In genomic region chr1:230087034-230087721, GRCh38 we compare ENCODE assay signal across 12 cellular contexts. TPM values are rescaled to one million over a fixed set of nuclear protein-coding genes. Genes with fewer than 3 reads are reported as not detected.
A peak's percentile ranks its signal among the peaks of the same experiment; 100 is the strongest.
DNase-seq lines count a peak whose midpoint lies in the region; ATAC-seq and TF ChIP-seq lines count a peak whose summit lies in the region.
"Had no signal": no experiment of that assay in that cellular context is flagged by ENCODE, and none has a peak within 500 bp of the region (broad histone marks: within the 10 kb centered on the region; RNA-seq: fewer than 3 reads in every experiment).

No MANE protein-coding gene starts in this region.

- H4K20me1 ChIP-seq in hepatocyte (ENCODE audit: insufficient read depth, poor library complexity, severe bottlenecking), result peaks cover 18% of the 10 kb centered on the region

- H2AFZ ChIP-seq in hepatocyte, result no peak overlapping the region

- TF ChIP-seq POLR2A in uterus (IDR thresholded peaks at IDR 0.05) (no peak), erythroblast (IDR thresholded peaks at IDR 0.05; ENCODE audit: low read length) (no peak)

- H3K36me3 ChIP-seq in A673 (ENCODE audit: insufficient read depth, low read length, poor library complexity, severe bottlenecking) (no peaks in the 10 kb centered on the region), hepatocyte (replicated peaks; ENCODE audit: insufficient read depth, low read depth) (no peaks in the 10 kb centered on the region), uterus (no peaks in the 10 kb centered on the region)

- no peak overlapping the region for H3K27ac ChIP-seq in A673 (ENCODE audit: low read depth, low read length, poor library complexity, severe bottlenecking)
- H3K27ac ChIP-seq in hepatocyte, result no peak overlapping the region
- no peak overlapping the region for H3K27ac ChIP-seq in uterus

- ATAC-seq in GM21515 (IDR thresholded peaks at IDR 0.05; ENCODE audit: unreplicated experiment), result no peak
- ATAC-seq: activated CD8-positive, alpha-beta T cell treated with anti-CD3 and anti-CD28 coated beads for 36 hours; natural killer cell had no signal

- H3K4me3 ChIP-seq in A673 (ENCODE audit: low read depth, low read length, poor library complexity, severe bottlenecking) (no peak overlapping the region), hepatocyte (no peak overlapping the region), uterus (no peak overlapping the region)

- peaks cover 88% of the 10 kb centered on the region for H3K79me2 ChIP-seq in hepatocyte

- H3K9me2 ChIP-seq in hepatocyte (replicated peaks; ENCODE audit: insufficient read depth), result no peaks in the 10 kb centered on the region

- POLR2A ChIA-PET in A673 (lab: Charles Lee; ENCODE audit: low non-redundant PET), result no interaction called here

- 90% methylated on average over 11 of the region's 11 CpGs for WGBS in hepatocyte (ENCODE audit: low lambda C conversion rate, missing lambda C conversion rate)

- CTCF ChIA-PET in A673 (lab: Charles Lee), result interaction anchor here (1.2 kb wide), 1 partner anchor 193 kb away, joined by 3 read pairs; no protein-coding TSS in a partner anchor

- BruUV-seq in A673 (replicated peaks; lab: Mats Ljungman, UMichigan), result no TSS peak

- intact Hi-C loops in A673 (cut with micrococcal nuclease; ENCODE audit: unreplicated experiment), result no loop called here
- intact Hi-C loops in uterus (cut with DNase I; ENCODE audit: low total_unique reads), result no loop called here

- no peak overlapping the region for H3K4me2 ChIP-seq in hepatocyte

- H3K9me3 ChIP-seq in A673 (ENCODE audit: low read depth, low read length, poor library complexity, severe bottlenecking) (no peaks in the 10 kb centered on the region), hepatocyte (ENCODE audit: low read depth) (no peaks in the 10 kb centered on the region), uterus (no peaks in the 10 kb centered on the region)

- H3K27me3 ChIP-seq in A673 (replicated peaks; ENCODE audit: insufficient read depth, low read depth, low read length, poor library complexity) (no peaks in the 10 kb centered on the region), hepatocyte (no peaks in the 10 kb centered on the region), uterus (no peaks in the 10 kb centered on the region)

- H3K4me1 ChIP-seq in A673 (ENCODE audit: insufficient read depth, low read length, poor library complexity, severe bottlenecking), result peaks cover 49% of the 10 kb centered on the region
- H3K4me1 ChIP-seq in hepatocyte (ENCODE audit: insufficient read depth), result peaks cover 39% of the 10 kb centered on the region
- H3K4me1 ChIP-seq in uterus, result no peaks in the 10 kb centered on the region

- TF ChIP-seq CTCF in A673 (conservative IDR thresholded peaks at IDR 0.05; ENCODE audit: low read depth, low read length), result no peak
- TF ChIP-seq CTCF in hepatocyte (IDR thresholded peaks at IDR 0.05; ENCODE audit: poor library complexity), result no peak
- TF ChIP-seq CTCF in uterus (IDR thresholded peaks at IDR 0.05), result no peak

- DNase-seq in A673 (ENCODE audit: low spot score) (peak; percentile 32), GF-D8 (lab: John Stamatoyannopoulos, UW) (peak; percentile 81), OCI-M1 (lab: John Stamatoyannopoulos, UW) (peak; percentile 13), left kidney (ENCODE audit: low read depth, low spot score) (peak; percentile 74), hepatocyte (ENCODE audit: low spot score) (no peak), uterus (no peak), erythroblast (lab: John Stamatoyannopoulos, UW) (no peak)
- DNase-seq: activated CD8-positive, alpha-beta T cell treated with anti-CD3 and anti-CD28 coated beads for 36 hours; CD8-positive, alpha-beta memory T cell; natural killer cell; stimulated activated naive CD4-positive, alpha-beta T cell treated with Interleukin-2 at 50 U/mL for 16 hours had no signal

RNA-seq across cellular contexts. Expression of gene GALNT2, which starts 20.1 kb away (rescaled TPM):
- total RNA-seq in A673 (2021), result 80.5 and 94.6 TPM in 2 replicates
- 77.9 and 96.7 TPM in 2 replicates for total RNA-seq in hepatocyte
- 131 and 143 TPM in 2 replicates for polyA plus RNA-seq in hepatocyte
- 10 to 100 TPM; 13.6 to 51.6 (median 39.6) TPM for total RNA-seq in uterus

Comparison
In these comparisons a context has a peak if more than half of its experiments do, and no peak if none do; other contexts are left out.
1. DNase-seq: peak in A673 (single experiment), GF-D8 (single experiment), OCI-M1 (single experiment) and left kidney (single experiment); none in hepatocyte (single experiment), uterus (0 of 2) and erythroblast (0 of 2).